16 cellular contexts compared by ENCODE assay signal in the genomic region with DNA sequence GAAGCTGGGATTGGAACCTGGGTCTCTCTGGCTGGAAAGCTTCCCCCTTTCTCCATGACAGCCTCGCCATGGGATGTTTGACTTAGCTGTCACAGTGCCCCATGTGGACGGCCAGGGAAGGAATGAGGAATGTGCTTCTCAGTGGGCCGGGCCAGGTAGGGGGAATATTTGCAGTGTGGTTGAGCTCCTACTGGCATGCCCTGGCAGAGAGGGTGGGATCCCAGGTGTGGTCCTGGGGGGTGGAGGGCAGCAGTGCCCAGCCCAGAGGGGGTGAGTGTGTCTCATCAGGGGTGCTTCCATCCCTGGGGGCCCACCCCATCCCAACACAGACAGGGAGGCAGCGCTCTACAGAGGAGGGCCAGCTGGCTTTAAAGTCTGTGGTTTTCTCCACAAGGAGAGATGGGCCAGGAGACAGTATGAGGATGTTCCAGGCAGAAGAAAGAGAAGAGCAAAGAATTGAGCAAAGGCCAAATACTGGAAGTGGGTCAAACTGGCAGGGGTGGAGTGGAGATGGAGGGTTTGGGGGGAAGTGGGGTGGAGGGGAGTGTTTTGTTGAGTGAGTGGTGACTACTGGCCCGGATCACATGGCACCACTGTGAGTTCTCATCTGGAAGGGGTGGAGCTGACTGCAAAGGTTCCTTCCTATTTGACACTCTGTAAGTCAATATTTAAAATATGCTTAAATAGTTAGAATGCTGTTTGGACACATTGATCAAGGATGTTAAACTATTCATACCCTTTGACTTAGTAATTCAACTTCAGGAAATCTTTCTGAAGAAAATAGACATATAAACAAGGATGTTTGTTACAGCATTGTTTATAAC.
DNase-seq lines count a peak whose midpoint lies in the region; TF ChIP-seq lines count a peak whose summit lies in the region.
"Had no signal": no experiment of that assay in that cellular context is flagged by ENCODE, and none has a peak within 500 bp of the region (broad histone marks: within the 10 kb centered on the region; RNA-seq: fewer than 3 reads in every experiment).

No MANE protein-coding gene starts in this region.

- TF ChIP-seq CTCF in GM12865 (IDR thresholded peaks at IDR 0.05; ENCODE audit: insufficient read depth, low read depth, low read length, missing control alignments) (peak; percentile 17), MM.1S (IDR thresholded peaks at IDR 0.05; ENCODE audit: low read length) (no peak)

- H3K4me3 ChIP-seq in GM12865 (ENCODE audit: low read depth, low read length) (no peak overlapping the region), NT2/D1 (ENCODE audit: insufficient read length, low read depth) (no peak overlapping the region), MM.1S (ENCODE audit: low read length) (no peak overlapping the region)
- H3K4me3 ChIP-seq: gastroesophageal sphincter, GM23248 had no signal

- no peak overlapping the region for H2AFZ ChIP-seq in MM.1S (ENCODE audit: low read length)
- H2AFZ ChIP-seq: GM23248, parathyroid adenoma had no signal

- no peaks in the 10 kb centered on the region for H3K79me2 ChIP-seq in MM.1S (ENCODE audit: low read length)
- H3K79me2 ChIP-seq: parathyroid adenoma had no signal

- H3K9me2 ChIP-seq in MM.1S (replicated peaks; ENCODE audit: insufficient read depth, low read length), result no peaks in the 10 kb centered on the region

- H3F3A ChIP-seq in MM.1S (ENCODE audit: insufficient read depth, low read length), result no peaks in the 10 kb centered on the region

- H3K4me2 ChIP-seq in MM.1S (ENCODE audit: low read depth, low read length), result no peak overlapping the region

- H3K27ac ChIP-seq in MM.1S (ENCODE audit: low read length), result no peak overlapping the region
- H3K27ac ChIP-seq: gastroesophageal sphincter, GM23248, parathyroid adenoma had no signal

- DNase-seq in GM12865 (ENCODE audit: low read depth), result no peak
- peak; percentile 59 for DNase-seq in NT2/D1 (ENCODE audit: low read depth, low spot score)
- DNase-seq in iPS DF 19.7 (ENCODE audit: low read depth, low spot score), result peak; percentile 47
- DNase-seq in retina, result peak; percentile 36
- no peak for DNase-seq in MM.1S
- no peak for DNase-seq in T-helper 2 cell
- no peak for DNase-seq in D341Med (ENCODE audit: low spot score)
- DNase-seq: activated CD8-positive, alpha-beta T cell treated with anti-CD3 and anti-CD28 coated beads for 36 hours; CD4-positive, alpha-beta memory T cell; GM23248; kidney; NCI-H1048; NCI-H226; stimulated activated naive CD8-positive, alpha-beta T cell treated with anti-CD3 and anti-CD28 coated beads, Interleukin-15, amount 100 ng/mL, for 72 hours had no signal

- H3K9ac ChIP-seq in NT2/D1 (ENCODE audit: insufficient read length, low read depth) (peak overlapping the region; percentile 17), MM.1S (ENCODE audit: low read length) (no peak overlapping the region)
- H3K9ac ChIP-seq: GM23248, parathyroid adenoma had no signal

- no peaks in the 10 kb centered on the region for H3K9me3 ChIP-seq in NT2/D1 (ENCODE audit: insufficient read depth, low read length)
- H3K9me3 ChIP-seq in MM.1S (replicated peaks; ENCODE audit: insufficient read depth, low read length), result no peaks in the 10 kb centered on the region
- H3K9me3 ChIP-seq: gastroesophageal sphincter had no signal

- peaks cover 11% of the 10 kb centered on the region for H3K4me1 ChIP-seq in NT2/D1 (ENCODE audit: insufficient read depth, insufficient read length)
- H3K4me1 ChIP-seq in MM.1S (ENCODE audit: low read length), result no peaks in the 10 kb centered on the region
- H3K4me1 ChIP-seq: gastroesophageal sphincter, parathyroid adenoma had no signal

- no peaks in the 10 kb centered on the region for H4K20me1 ChIP-seq in MM.1S (ENCODE audit: insufficient read depth, low read length)

- H3K27me3 ChIP-seq in NT2/D1 (ENCODE audit: insufficient read depth, insufficient read length) (no peaks in the 10 kb centered on the region), MM.1S (replicated peaks; ENCODE audit: insufficient read depth, low read length) (no peaks in the 10 kb centered on the region)

- H3K36me3 ChIP-seq in NT2/D1 (ENCODE audit: insufficient read depth, insufficient read length, low read length), result no peaks in the 10 kb centered on the region
- H3K36me3 ChIP-seq in MM.1S (replicated peaks; ENCODE audit: insufficient read depth, low read length), result no peaks in the 10 kb centered on the region
- H3K36me3 ChIP-seq: gastroesophageal sphincter had no signal

Comparison
In these comparisons a context has a peak if more than half of its experiments do, and no peak if none do; other contexts are left out.
1. DNase-seq: peak in NT2/D1 (single experiment), iPS DF 19.7 (single experiment) and retina (single experiment); none in GM12865 (single experiment), MM.1S (single experiment), T-helper 2 cell (0 of 5) and D341Med (single experiment).